7 cellular contexts compared by ENCODE assay signal in genomic region chr17:47016966-47017365, GRCh38. TPM values are rescaled to one million over a fixed set of nuclear protein-coding genes. Genes with fewer than 3 reads are reported as not detected.
"Had no signal": no experiment of that assay in that cellular context is flagged by ENCODE, and none has a peak within 500 bp of the region (broad histone marks: within the 10 kb centered on the region; RNA-seq: fewer than 3 reads in every experiment).

No MANE protein-coding gene starts in this region.

RNA-seq across cellular contexts. Expression of gene RPRML, which starts 37.9 kb away (rescaled TPM):
- total RNA-seq: stomach, testis, thoracic aorta, thyroid gland, ureter, urinary bladder, uterus had no signal
- polyA plus RNA-seq: urinary bladder had no signal
